In the genomic region with DNA sequence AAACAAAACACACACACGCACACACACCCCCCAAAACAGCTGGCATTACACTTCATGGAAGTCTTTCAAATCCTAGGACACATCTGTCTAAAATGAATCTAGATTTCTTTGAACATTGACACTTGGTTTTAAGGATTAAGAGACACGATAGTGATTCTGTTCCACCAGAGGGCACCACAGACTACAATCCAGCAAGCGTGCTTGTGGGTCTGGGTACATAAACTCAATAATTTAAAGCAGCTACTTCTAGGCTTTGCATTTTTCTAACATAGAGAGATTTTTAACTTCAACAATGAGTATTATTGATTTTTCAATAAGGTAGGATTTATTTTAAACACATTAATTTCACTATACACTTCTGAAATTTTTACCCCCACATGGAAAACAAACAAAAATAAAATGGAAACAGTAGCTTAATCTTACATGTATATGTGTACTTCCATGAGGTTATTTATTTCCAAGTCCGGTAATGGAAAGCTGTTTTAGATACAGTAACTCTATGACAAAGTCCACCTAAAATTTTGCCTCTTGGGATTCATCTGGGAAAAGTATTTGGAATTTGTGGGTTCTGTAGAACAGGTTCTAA, we compare ENCODE assay signal across 8 cellular contexts.
A peak's percentile ranks its signal among the peaks of the same experiment; 100 is the strongest.
DNase-seq lines count a peak whose midpoint lies in the region; ATAC-seq and TF ChIP-seq lines count a peak whose summit lies in the region.

No MANE protein-coding gene starts in this region.

- H2BK15ac ChIP-seq in mesenchymal stem cell (ENCODE audit: low read depth, poor library complexity, severe bottlenecking): no peak overlapping the region

- H3K27me3 ChIP-seq in DOHH2 (ENCODE audit: control insufficient read depth, low read length) (no peaks in the 10 kb centered on the region), mesenchymal stem cell (ENCODE audit: control insufficient read depth in 1 of 2, insufficient read depth in 1 of 2, low read length in 2 of 2) (no peaks in the 10 kb centered on the region)

- H3K14ac ChIP-seq in mesenchymal stem cell (ENCODE audit: low read length in 2 of 2): no peak overlapping the region

- H3K79me1 ChIP-seq in mesenchymal stem cell (replicated peaks; ENCODE audit: low read length, poor library complexity, severe bottlenecking): no peaks in the 10 kb centered on the region

- no peak overlapping the region for H4K8ac ChIP-seq in mesenchymal stem cell (ENCODE audit: low read length)

- H2AK5ac ChIP-seq in mesenchymal stem cell (ENCODE audit: low read length, severe bottlenecking): no peak overlapping the region

- no peak overlapping the region for H2BK12ac ChIP-seq in mesenchymal stem cell (ENCODE audit: low read length in 2 of 2)

- no peak overlapping the region for H3K27ac ChIP-seq in DOHH2 (ENCODE audit: low read depth, low read length)
- H3K27ac ChIP-seq in mesenchymal stem cell (ENCODE audit: low read length, poor library complexity, severe bottlenecking): no peak overlapping the region

- no peak overlapping the region for H2BK5ac ChIP-seq in mesenchymal stem cell (ENCODE audit: low read depth, low read length, poor library complexity, severe bottlenecking)

- no peaks in the 10 kb centered on the region for H3K79me2 ChIP-seq in DOHH2 (ENCODE audit: control insufficient read depth, low read length)

- H3K18ac ChIP-seq in mesenchymal stem cell (ENCODE audit: low read depth in 1 of 2, low read length in 2 of 2): no peak overlapping the region

- H3K36me3 ChIP-seq in DOHH2 (ENCODE audit: control insufficient read depth, low read length) (no peaks in the 10 kb centered on the region), mesenchymal stem cell (ENCODE audit: control insufficient read depth in 1 of 2, insufficient read depth in 2 of 2, low read depth in 1 of 2, low read length in 2 of 2) (no peaks in the 10 kb centered on the region)

- no peak overlapping the region for H3K4ac ChIP-seq in mesenchymal stem cell (ENCODE audit: low read depth in 1 of 2, low read length in 2 of 2)

- DNase-seq in NCI-H446 (lab: John Stamatoyannopoulos, UW) (peak; percentile 56 to 81), mesenchymal stem cell (peak; percentile 75)
- DNase-seq in activated CD4-positive, alpha-beta T cell treated with anti-CD3 and anti-CD28 coated beads, Interleukin-2, amount 50 U/mL, for 24 hours (ENCODE audit: low read depth in 1 of 2, low spot score in 1 of 2): peak; percentile 13 to 62
- DNase-seq in effector CD4-positive, alpha-beta T cell: peak; percentile 42
- peak; percentile 62 for DNase-seq in stimulated activated CD8-positive, alpha-beta memory T cell treated with anti-CD3 and anti-CD28 coated beads, Interleukin-4, amount 100 ng/mL, for 48 hours

- H3K4me3 ChIP-seq in DOHH2 (ENCODE audit: low read length) (no peak overlapping the region), mesenchymal stem cell (ENCODE audit: insufficient read depth in 1 of 2, low read depth in 1 of 2, low read length in 2 of 2) (no peak overlapping the region)

- H3F3A ChIP-seq in DOHH2 (ENCODE audit: control insufficient read depth, insufficient read depth): no peaks in the 10 kb centered on the region

- no peaks in the 10 kb centered on the region for H3K9me2 ChIP-seq in DOHH2 (replicated peaks; ENCODE audit: control insufficient read depth, low read length)

- H3K9ac ChIP-seq in mesenchymal stem cell (ENCODE audit: low read length): peak overlapping the region; percentile 7

- H2AFZ ChIP-seq in mesenchymal stem cell (ENCODE audit: low read depth, low read length): no peak overlapping the region

- H3K4me1 ChIP-seq in DOHH2 (ENCODE audit: control insufficient read depth, low read length) (no peaks in the 10 kb centered on the region), mesenchymal stem cell (ENCODE audit: control insufficient read depth, insufficient read depth, low read depth, low read length) (no peaks in the 10 kb centered on the region)

- WGBS in mesenchymal stem cell: 0% methylated on average over 1 of the region's 4 CpGs

- TF ChIP-seq CTCF in DOHH2 (IDR thresholded peaks at IDR 0.05; ENCODE audit: low read depth, low read length, poor library complexity, severe bottlenecking): peak; percentile 64

- no peaks in the 10 kb centered on the region for H4K20me1 ChIP-seq in DOHH2 (ENCODE audit: control insufficient read depth, insufficient read depth, low read depth, low read length)

- no peak overlapping the region for H4K91ac ChIP-seq in mesenchymal stem cell (ENCODE audit: low read length)

- H2BK120ac ChIP-seq in mesenchymal stem cell (ENCODE audit: low read depth, low read length): no peak overlapping the region

- no peaks in the 10 kb centered on the region for H3K9me3 ChIP-seq in DOHH2 (ENCODE audit: control insufficient read depth, insufficient read depth, low read length)
- no peaks in the 10 kb centered on the region for H3K9me3 ChIP-seq in mesenchymal stem cell (ENCODE audit: control insufficient read depth, low read length)

- H3K23ac ChIP-seq in mesenchymal stem cell (ENCODE audit: low read length in 2 of 2): no peak overlapping the region

- no peak overlapping the region for H3K4me2 ChIP-seq in DOHH2 (ENCODE audit: low read length)
- H3K4me2 ChIP-seq in mesenchymal stem cell (ENCODE audit: low read length, poor library complexity, severe bottlenecking): no peak overlapping the region

- ATAC-seq in HG02610 (IDR thresholded peaks at IDR 0.05; ENCODE audit: unreplicated experiment): peak; percentile 60
- no peak for ATAC-seq in HG03108 (IDR thresholded peaks at IDR 0.05; ENCODE audit: unreplicated experiment)
